Comparison of ENCODE assay signal across 8 cellular contexts in genomic region chr7:95501261-95501816, GRCh38. TPM values are rescaled to one million over a fixed set of nuclear protein-coding genes. Genes with fewer than 3 reads are reported as not detected.
DNase-seq lines count a peak whose midpoint lies in the region; ATAC-seq and TF ChIP-seq lines count a peak whose summit lies in the region.

No MANE protein-coding gene starts in this region.

- TF ChIP-seq POLR2A in breast epithelium (IDR thresholded peaks at IDR 0.05), result no peak

- peaks cover 13% of the 10 kb centered on the region for H3K4me1 Mint-ChIP-seq in MCF 10A (ENCODE audit: insufficient read depth, unreplicated experiment)
- H3K4me1 Mint-ChIP-seq in T-helper 2 cell treated with Interferon-gamma antibody and Interleukin-4, amounts not matched to agents 5 μg/mL and 100 μg/mL, for 36 hours (ENCODE audit: low read depth), result peaks cover 32% of the 10 kb centered on the region

- no peaks in the 10 kb centered on the region for H3K36me3 ChIP-seq in breast epithelium

- no peaks in the 10 kb centered on the region for H3K27me3 ChIP-seq in breast epithelium

- H3K9me3 Mint-ChIP-seq in MCF 10A (ENCODE audit: unreplicated experiment), result no peaks in the 10 kb centered on the region
- peaks cover 10% of the 10 kb centered on the region for H3K9me3 Mint-ChIP-seq in T-helper 2 cell treated with Interferon-gamma antibody and Interleukin-4, amounts not matched to agents 5 μg/mL and 100 μg/mL, for 36 hours

- no peaks in the 10 kb centered on the region for H3K36me3 Mint-ChIP-seq in MCF 10A (ENCODE audit: insufficient read depth, unreplicated experiment)
- peaks cover 4% of the 10 kb centered on the region for H3K36me3 Mint-ChIP-seq in T-helper 2 cell treated with Interferon-gamma antibody and Interleukin-4, amounts not matched to agents 5 μg/mL and 100 μg/mL, for 36 hours (ENCODE audit: low read depth)

- BruUV-seq in MCF 10A (replicated peaks; lab: Mats Ljungman, UMichigan), result no TSS peak

- no peak overlapping the region for H3K27ac ChIP-seq in breast epithelium

- no peaks in the 10 kb centered on the region for H3K4me1 ChIP-seq in breast epithelium

- H3K4me3 Mint-ChIP-seq in MCF 10A (ENCODE audit: unreplicated experiment), result no peak overlapping the region
- H3K4me3 Mint-ChIP-seq in T-helper 2 cell treated with Interferon-gamma antibody and Interleukin-4, amounts not matched to agents 5 μg/mL and 100 μg/mL, for 36 hours, result peak overlapping the region; percentile 63

- TF ChIP-seq CTCF in MCF 10A (IDR thresholded peaks at IDR 0.05; ENCODE audit: unreplicated experiment) (no peak), breast epithelium (IDR thresholded peaks at IDR 0.05) (no peak)

- intact Hi-C loops in MCF 10A (cut with micrococcal nuclease) (no loop called here), breast epithelium (cut with DNase I; ENCODE audit: low total_unique reads) (no loop called here)

- CTCF ChIA-PET in MCF 10A (lab: Yijun Ruan, JAX), result interaction anchor here (0.7 to 3.3 kb wide), 2 partner anchors 9 to 25 kb away, joined by 3 to 18 read pairs; no protein-coding TSS in a partner anchor

- ATAC-seq in HG02973 (IDR thresholded peaks at IDR 0.05; ENCODE audit: unreplicated experiment), result peak; percentile 92

- H3K9me3 ChIP-seq in breast epithelium, result no peaks in the 10 kb centered on the region

- H3K27ac Mint-ChIP-seq in MCF 10A (ENCODE audit: low read depth, unreplicated experiment), result no peak overlapping the region
- peak overlapping the region; percentile 87 for H3K27ac Mint-ChIP-seq in T-helper 2 cell treated with Interferon-gamma antibody and Interleukin-4, amounts not matched to agents 5 μg/mL and 100 μg/mL, for 36 hours

- DNase-seq in MCF 10A (ENCODE audit: unreplicated experiment), result peak; percentile 9
- DNase-seq in breast epithelium (ENCODE audit: low spot score in 2 of 2), result no peak
- peak; percentile 51 for DNase-seq in T-helper 2 cell treated with Interferon-gamma antibody and Interleukin-4, amounts not matched to agents 5 μg/mL and 100 μg/mL, for 36 hours (ENCODE audit: low spot score)
- DNase-seq in GM03348 (ENCODE audit: low spot score), result no peak
- DNase-seq in UCSD-AML1 (lab: John Stamatoyannopoulos, UW; ENCODE audit: unreplicated experiment), result no peak
- DNase-seq in cortex of kidney (lab: John Stamatoyannopoulos, UW), result no peak
- DNase-seq in GM19238 (ENCODE audit: insufficient read length, low spot score), result no peak

- no peaks in the 10 kb centered on the region for H3K27me3 Mint-ChIP-seq in MCF 10A (ENCODE audit: insufficient read depth, unreplicated experiment)
- H3K27me3 Mint-ChIP-seq in T-helper 2 cell treated with Interferon-gamma antibody and Interleukin-4, amounts not matched to agents 5 μg/mL and 100 μg/mL, for 36 hours (ENCODE audit: low read depth), result no peaks in the 10 kb centered on the region

- POLR2A ChIA-PET in MCF 10A (lab: Yijun Ruan, JAX), result no interaction called here

- no peak overlapping the region for H3K4me3 ChIP-seq in breast epithelium

RNA-seq across cellular contexts. Expression of gene ASB4, which starts 15.6 kb away (rescaled TPM):
- total RNA-seq in MCF 10A (2022), result not detected in 2 replicates
- under 1 TPM; 0.16 to 0.33 (median 0.29) TPM for total RNA-seq in breast epithelium

Comparison
In these comparisons a context has a peak if more than half of its experiments do, and no peak if none do; other contexts are left out.
1. DNase-seq: peak in MCF 10A (single experiment) and T-helper 2 cell treated with Interferon-gamma antibody and Interleukin-4, amounts not matched to agents 5 μg/mL and 100 μg/mL, for 36 hours (single experiment); none in breast epithelium (0 of 2), GM03348 (single experiment), UCSD-AML1 (single experiment), cortex of kidney (single experiment) and GM19238 (single experiment).